8 cellular contexts compared by ENCODE assay signal in genomic region chr10:50325449-50326188, GRCh38.
A peak's percentile ranks its signal among the peaks of the same experiment; 100 is the strongest.
DNase-seq lines count a peak whose midpoint lies in the region; ATAC-seq and TF ChIP-seq lines count a peak whose summit lies in the region.

No MANE protein-coding gene starts in this region.

- TF ChIP-seq CTCF in foreskin fibroblast (IDR thresholded peaks at IDR 0.05; ENCODE audit: low read depth, low read length), result no peak

- peaks cover 28% of the 10 kb centered on the region for H3K36me3 Mint-ChIP-seq in activated CD4-positive, alpha-beta T cell treated with anti-CD3 and anti-CD28 coated beads, Interleukin-2, amount 10 ng/mL, durations not matched to agents 7 days and 5 days (ENCODE audit: low read depth)

- CTCF ChIA-PET in activated CD4-positive, alpha-beta T cell treated with anti-CD3 and anti-CD28 coated beads, Interleukin-2, amount 10 ng/mL, durations not matched to agents 7 days and 5 days (lab: Charles Lee), result interaction anchor here (0.6 to 4.0 kb wide), 5 partner anchors 11 to 223 kb away, joined by 3 to 20 read pairs (median 3); no protein-coding TSS in a partner anchor

- H3K4me3 ChIP-seq in foreskin fibroblast (ENCODE audit: low read depth in 1 of 2, low read length in 2 of 2) (peak overlapping the region in 1 of 2 donors; percentile 15), skeletal muscle satellite cell (ENCODE audit: low read length) (peak overlapping the region; percentile 63)

- peaks cover 35% of the 10 kb centered on the region for H3K4me1 Mint-ChIP-seq in activated CD4-positive, alpha-beta T cell treated with anti-CD3 and anti-CD28 coated beads, Interleukin-2, amount 10 ng/mL, durations not matched to agents 7 days and 5 days

- peak; percentile 12 for DNase-seq in activated CD4-positive, alpha-beta T cell treated with anti-CD3 and anti-CD28 coated beads, Interleukin-2, amount 10 ng/mL, durations not matched to agents 7 days and 5 days
- DNase-seq in activated CD4-positive, alpha-beta T cell treated with anti-CD3 and anti-CD28 coated beads for 1 hour, result no peak
- peak; percentile 91 to 94 for DNase-seq in foreskin fibroblast
- no peak for DNase-seq in midbrain (lab: John Stamatoyannopoulos, UW)
- no peak for DNase-seq in NCI-H748 treated with DMSO at 0.1 percent for 48 hours (lab: John Stamatoyannopoulos, UW)

- peak; percentile 66 for ATAC-seq in HG03064 (IDR thresholded peaks at IDR 0.05; ENCODE audit: low read depth, unreplicated experiment)
- peak; percentile 92 for ATAC-seq in SK-N-SH treated with all-trans-retinoic acid at 6 μM for 48 hours

- no peaks in the 10 kb centered on the region for H3K36me3 ChIP-seq in skeletal muscle satellite cell (ENCODE audit: insufficient read depth, low read length)

- peak overlapping the region; percentile 11 for H3K4me3 Mint-ChIP-seq in activated CD4-positive, alpha-beta T cell treated with anti-CD3 and anti-CD28 coated beads, Interleukin-2, amount 10 ng/mL, durations not matched to agents 7 days and 5 days

- POLR2A ChIA-PET in activated CD4-positive, alpha-beta T cell treated with anti-CD3 and anti-CD28 coated beads, Interleukin-2, amount 10 ng/mL, durations not matched to agents 7 days and 5 days (lab: Charles Lee), result no interaction called here

- H3K27me3 ChIP-seq in skeletal muscle satellite cell (ENCODE audit: control insufficient read depth, insufficient read depth, low read length), result no peaks in the 10 kb centered on the region

- no peaks in the 10 kb centered on the region for H3K9me3 ChIP-seq in skeletal muscle satellite cell (replicated peaks; ENCODE audit: low read length)

- peak overlapping the region; percentile 74 for H3K9ac ChIP-seq in skeletal muscle satellite cell (ENCODE audit: low read depth, low read length)

- peak overlapping the region; percentile 84 for H3K4me2 ChIP-seq in skeletal muscle satellite cell (ENCODE audit: low read length)

- peak overlapping the region; percentile 70 for H3K27ac Mint-ChIP-seq in activated CD4-positive, alpha-beta T cell treated with anti-CD3 and anti-CD28 coated beads, Interleukin-2, amount 10 ng/mL, durations not matched to agents 7 days and 5 days

- H3K27me3 Mint-ChIP-seq in activated CD4-positive, alpha-beta T cell treated with anti-CD3 and anti-CD28 coated beads, Interleukin-2, amount 10 ng/mL, durations not matched to agents 7 days and 5 days, result no peaks in the 10 kb centered on the region

- peaks cover 33% of the 10 kb centered on the region for H3K4me1 ChIP-seq in skeletal muscle satellite cell (ENCODE audit: control insufficient read depth, insufficient read depth, low read length)

- H3K9me3 Mint-ChIP-seq in activated CD4-positive, alpha-beta T cell treated with anti-CD3 and anti-CD28 coated beads, Interleukin-2, amount 10 ng/mL, durations not matched to agents 7 days and 5 days, result no peaks in the 10 kb centered on the region

TF ChIP-seq in SK-N-SH treated with all-trans-retinoic acid at 6 μM for 48 hours, 23 proteins besides CTCF, POLR2A, EP300 and RAD21:
- TF ChIP-seq TOX (CRISPR knock-in tag; IDR thresholded peaks at IDR 0.05; ENCODE audit: borderline replicate concordance) (no peak), ZFP3 (CRISPR knock-in tag; IDR thresholded peaks at IDR 0.05) (no peak)

Comparison
In these comparisons a context has a peak if more than half of its experiments do, and no peak if none do; other contexts are left out.
1. DNase-seq: peak in activated CD4-positive, alpha-beta T cell treated with anti-CD3 and anti-CD28 coated beads, Interleukin-2, amount 10 ng/mL, durations not matched to agents 7 days and 5 days (single experiment) and foreskin fibroblast (2 of 2); none in activated CD4-positive, alpha-beta T cell treated with anti-CD3 and anti-CD28 coated beads for 1 hour (single experiment), midbrain (single experiment) and NCI-H748 treated with DMSO at 0.1 percent for 48 hours (single experiment).